13 cellular contexts compared by ENCODE assay signal in the genomic region with DNA sequence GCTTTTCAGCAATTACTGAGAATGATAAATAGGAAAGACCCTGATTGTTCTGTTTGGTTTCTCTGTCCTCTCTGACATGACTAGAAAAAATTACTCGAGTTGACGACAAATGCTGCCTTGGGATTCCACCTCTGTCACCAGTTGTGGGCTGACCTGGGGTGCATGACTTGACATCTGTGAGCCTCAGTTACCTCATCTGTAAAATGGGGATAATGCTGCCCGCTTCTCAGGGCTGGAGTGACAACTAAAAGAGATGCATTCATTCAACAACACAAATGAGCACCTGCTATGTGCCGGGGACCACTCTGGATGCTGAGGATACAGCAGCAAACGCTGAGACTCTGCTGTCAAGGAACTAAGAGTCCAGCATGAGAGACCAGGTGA.
DNase-seq lines count a peak whose midpoint lies in the region; ATAC-seq and TF ChIP-seq lines count a peak whose summit lies in the region.
"Had no signal": no experiment of that assay in that cellular context is flagged by ENCODE, and none has a peak within 500 bp of the region (broad histone marks: within the 10 kb centered on the region; RNA-seq: fewer than 3 reads in every experiment).

No MANE protein-coding gene starts in this region.

- peak overlapping the region; percentile 77 for H3K9ac ChIP-seq in mesenchymal stem cell (ENCODE audit: low read length)
- H3K9ac ChIP-seq in subcutaneous abdominal adipose tissue (ENCODE audit: low read length in 5 of 5): no peak overlapping the region

- DNase-seq in activated T-cell treated with anti-CD3 and anti-CD28 coated beads, Interleukin-2, amount 50 U/mL, for 24 hours: no peak
- no peak for DNase-seq in activated T-cell treated with anti-CD3 and anti-CD28 coated beads for 4 hours
- DNase-seq in mesenchymal stem cell: no peak
- DNase-seq in lower lobe of right lung: no peak
- no peak for DNase-seq in glomerular visceral epithelial cell (ENCODE audit: extremely low spot score)
- DNase-seq: activated naive CD8-positive, alpha-beta T cell treated with anti-CD3 and anti-CD28 coated beads, Interleukin-2, amount 10 ng/mL, durations not matched to agents 7 days and 5 days; cortex of kidney; NCI-H1436 had no signal

- H3K14ac ChIP-seq in mesenchymal stem cell (ENCODE audit: low read length in 2 of 2): no peak overlapping the region

- H3K27me3 Mint-ChIP-seq in activated T-cell treated with anti-CD3 and anti-CD28 coated beads, Interleukin-2, amount 50 U/mL, for 24 hours: no peaks in the 10 kb centered on the region
- no peaks in the 10 kb centered on the region for H3K27me3 Mint-ChIP-seq in activated T-helper 17 cell treated with anti-CD3 and anti-CD28 coated beads, Interleukin-2, amount 50 U/mL, for 72 hours
- H3K27me3 Mint-ChIP-seq: activated naive CD8-positive, alpha-beta T cell treated with anti-CD3 and anti-CD28 coated beads, Interleukin-2, amount 10 ng/mL, durations not matched to agents 7 days and 5 days; IgD-negative memory B cell; type B pancreatic cell had no signal

- ATAC-seq in activated T-helper 17 cell treated with anti-CD3 and anti-CD28 coated beads, Interleukin-2, amount 50 U/mL, for 72 hours (replicated peaks): no peak
- ATAC-seq in HG03135 (IDR thresholded peaks at IDR 0.05; ENCODE audit: unreplicated experiment) (no peak), lower lobe of right lung (no peak)

- 66% methylated on average over 5 of the region's 5 CpGs for WGBS in mesenchymal stem cell

- H3K79me1 ChIP-seq in mesenchymal stem cell (replicated peaks; ENCODE audit: low read length, poor library complexity, severe bottlenecking): no peaks in the 10 kb centered on the region

- no peak overlapping the region for H3K4me2 ChIP-seq in mesenchymal stem cell (ENCODE audit: low read length, poor library complexity, severe bottlenecking)

- H3K4me1 ChIP-seq in mesenchymal stem cell (ENCODE audit: control insufficient read depth, insufficient read depth, low read depth, low read length): peaks cover 24% of the 10 kb centered on the region
- peaks cover 0 to 34% (median 13%) of the 10 kb centered on the region in 5 donors for H3K4me1 ChIP-seq in subcutaneous abdominal adipose tissue (ENCODE audit: control insufficient read depth in 5 of 5, insufficient read depth in 5 of 5, low read length in 5 of 5)
- H3K4me1 ChIP-seq in lower lobe of right lung: no peaks in the 10 kb centered on the region

- H3K9me3 ChIP-seq in mesenchymal stem cell (ENCODE audit: control insufficient read depth, low read length): no peaks in the 10 kb centered on the region
- H3K9me3 ChIP-seq in subcutaneous abdominal adipose tissue (ENCODE audit: control insufficient read depth in 5 of 5, low read length in 5 of 5): no peaks in the 10 kb centered on the region
- no peaks in the 10 kb centered on the region for H3K9me3 ChIP-seq in lower lobe of right lung

- H3K27me3 ChIP-seq in mesenchymal stem cell (ENCODE audit: control insufficient read depth in 1 of 2, insufficient read depth in 1 of 2, low read length in 2 of 2): peaks cover 0 to 3% of the 10 kb centered on the region in 2 experiments
- peaks cover 0 to 14% (median 0%) of the 10 kb centered on the region in 5 donors for H3K27me3 ChIP-seq in subcutaneous abdominal adipose tissue (ENCODE audit: control insufficient read depth in 5 of 5, insufficient read depth in 4 of 5, low read length in 5 of 5)
- no peaks in the 10 kb centered on the region for H3K27me3 ChIP-seq in lower lobe of right lung (ENCODE audit: low read depth)

- H3K23ac ChIP-seq in mesenchymal stem cell (ENCODE audit: low read length in 2 of 2): peak overlapping the region in 1 of 2 experiments; percentile 16

- peak overlapping the region in 1 of 2 experiments; percentile 52 for H3K4me3 ChIP-seq in mesenchymal stem cell (ENCODE audit: insufficient read depth in 1 of 2, low read depth in 1 of 2, low read length in 2 of 2)
- H3K4me3 ChIP-seq in subcutaneous abdominal adipose tissue (ENCODE audit: low read depth in 1 of 5, low read length in 5 of 5): no peak overlapping the region
- no peak overlapping the region for H3K4me3 ChIP-seq in lower lobe of right lung

- no peak for TF ChIP-seq CTCF in lower lobe of right lung (IDR thresholded peaks at IDR 0.05)

- H3K4me1 Mint-ChIP-seq in activated T-cell treated with anti-CD3 and anti-CD28 coated beads, Interleukin-2, amount 50 U/mL, for 24 hours (ENCODE audit: low read depth): peaks cover 45% of the 10 kb centered on the region
- peaks cover 46% of the 10 kb centered on the region for H3K4me1 Mint-ChIP-seq in activated T-helper 17 cell treated with anti-CD3 and anti-CD28 coated beads, Interleukin-2, amount 50 U/mL, for 72 hours

- H4K8ac ChIP-seq in mesenchymal stem cell (ENCODE audit: low read length): peak overlapping the region; percentile 39

- H2BK120ac ChIP-seq in mesenchymal stem cell (ENCODE audit: low read depth, low read length): no peak overlapping the region

- no peak overlapping the region for H4K91ac ChIP-seq in mesenchymal stem cell (ENCODE audit: low read length)

- peak overlapping the region; percentile 53 for H2AK5ac ChIP-seq in mesenchymal stem cell (ENCODE audit: low read length, severe bottlenecking)

- peaks cover 97% of the 10 kb centered on the region for H3K36me3 Mint-ChIP-seq in activated T-cell treated with anti-CD3 and anti-CD28 coated beads, Interleukin-2, amount 50 U/mL, for 24 hours (ENCODE audit: low read depth)
- peaks cover 95% of the 10 kb centered on the region for H3K36me3 Mint-ChIP-seq in activated T-helper 17 cell treated with anti-CD3 and anti-CD28 coated beads, Interleukin-2, amount 50 U/mL, for 72 hours (ENCODE audit: low read depth)
- H3K36me3 Mint-ChIP-seq: type B pancreatic cell had no signal

- peak overlapping the region; percentile 52 to 57 for H2BK12ac ChIP-seq in mesenchymal stem cell (ENCODE audit: low read length in 2 of 2)

- H3K18ac ChIP-seq in mesenchymal stem cell (ENCODE audit: low read depth in 1 of 2, low read length in 2 of 2): peak overlapping the region; percentile 0 to 56

- intact Hi-C loops in lower lobe of right lung (cut with DNase I): no loop called here

- peak overlapping the region; percentile 12 for H2BK15ac ChIP-seq in mesenchymal stem cell (ENCODE audit: low read depth, poor library complexity, severe bottlenecking)

- no peak overlapping the region for H3K27ac ChIP-seq in mesenchymal stem cell (ENCODE audit: low read length, poor library complexity, severe bottlenecking)
- H3K27ac ChIP-seq in subcutaneous abdominal adipose tissue (ENCODE audit: low read depth, low read length): peak overlapping the region; percentile 63
- H3K27ac ChIP-seq in lower lobe of right lung: no peak overlapping the region

- H3K36me3 ChIP-seq in mesenchymal stem cell (ENCODE audit: control insufficient read depth in 1 of 2, insufficient read depth in 2 of 2, low read depth in 1 of 2, low read length in 2 of 2): no peaks in the 10 kb centered on the region
- H3K36me3 ChIP-seq in subcutaneous abdominal adipose tissue (ENCODE audit: control insufficient read depth in 5 of 5, insufficient read depth in 5 of 5, low read length in 5 of 5): peaks cover 0 to 15% (median 0%) of the 10 kb centered on the region in 5 donors
- no peaks in the 10 kb centered on the region for H3K36me3 ChIP-seq in lower lobe of right lung

- no peak overlapping the region for H2BK5ac ChIP-seq in mesenchymal stem cell (ENCODE audit: low read depth, low read length, poor library complexity, severe bottlenecking)

- peak overlapping the region in 1 of 2 experiments; percentile 52 for H3K4ac ChIP-seq in mesenchymal stem cell (ENCODE audit: low read depth in 1 of 2, low read length in 2 of 2)

- no peaks in the 10 kb centered on the region for H3K9me3 Mint-ChIP-seq in activated T-cell treated with anti-CD3 and anti-CD28 coated beads, Interleukin-2, amount 50 U/mL, for 24 hours
- no peaks in the 10 kb centered on the region for H3K9me3 Mint-ChIP-seq in activated T-helper 17 cell treated with anti-CD3 and anti-CD28 coated beads, Interleukin-2, amount 50 U/mL, for 72 hours
- H3K9me3 Mint-ChIP-seq: activated naive CD8-positive, alpha-beta T cell treated with anti-CD3 and anti-CD28 coated beads, Interleukin-2, amount 10 ng/mL, durations not matched to agents 7 days and 5 days; IgD-negative memory B cell; type B pancreatic cell had no signal

- H3K27ac Mint-ChIP-seq in activated T-cell treated with anti-CD3 and anti-CD28 coated beads, Interleukin-2, amount 50 U/mL, for 24 hours: peak overlapping the region; percentile 58
- peak overlapping the region; percentile 82 for H3K27ac Mint-ChIP-seq in activated T-helper 17 cell treated with anti-CD3 and anti-CD28 coated beads, Interleukin-2, amount 50 U/mL, for 72 hours
- H3K27ac Mint-ChIP-seq: activated naive CD8-positive, alpha-beta T cell treated with anti-CD3 and anti-CD28 coated beads, Interleukin-2, amount 10 ng/mL, durations not matched to agents 7 days and 5 days; type B pancreatic cell had no signal

- H3K4me3 Mint-ChIP-seq in activated T-cell treated with anti-CD3 and anti-CD28 coated beads, Interleukin-2, amount 50 U/mL, for 24 hours: no peak overlapping the region
- H3K4me3 Mint-ChIP-seq in activated T-helper 17 cell treated with anti-CD3 and anti-CD28 coated beads, Interleukin-2, amount 50 U/mL, for 72 hours: no peak overlapping the region
- H3K4me3 Mint-ChIP-seq: activated naive CD8-positive, alpha-beta T cell treated with anti-CD3 and anti-CD28 coated beads, Interleukin-2, amount 10 ng/mL, durations not matched to agents 7 days and 5 days; type B pancreatic cell had no signal

- no peak overlapping the region for H2AFZ ChIP-seq in mesenchymal stem cell (ENCODE audit: low read depth, low read length)
